Comparison of ENCODE assay signal across 8 cellular contexts in genomic region chr14:35878272-35879140, GRCh38. TPM values are rescaled to one million over a fixed set of nuclear protein-coding genes. Genes with fewer than 3 reads are reported as not detected.
DNase-seq lines count a peak whose midpoint lies in the region; ATAC-seq, FAIRE-seq and TF ChIP-seq lines count a peak whose summit lies in the region.

No MANE protein-coding gene starts in this region.

- peak; percentile 29 for FAIRE-seq in K562 (lab: Jason Lieb, UNC)

- no peak overlapping the region for H3K27ac ChIP-seq in K562 (ENCODE audit: extremely low read depth, low read depth, low read length)

- peak; percentile 56 for DNase-seq in AG04449 (ENCODE audit: low read depth, low spot score)
- peak; percentile 63 for DNase-seq in HT-29 (ENCODE audit: low spot score)
- DNase-seq in K562 (ENCODE audit: extremely low read depth in 1 of 4, low spot score in 3 of 4) = peak in 1 of 4 experiments; percentile 28
- peak; percentile 24 for DNase-seq in left kidney (ENCODE audit: low read depth, low spot score)
- DNase-seq in NCI-H2107 (lab: John Stamatoyannopoulos, UW) = no peak
- no peak for DNase-seq in NK-92 (lab: John Stamatoyannopoulos, UW; ENCODE audit: unreplicated experiment)

- no peaks in the 10 kb centered on the region for H4K20me1 ChIP-seq in K562 (replicated peaks; ENCODE audit: control insufficient read depth, insufficient read depth, low read length)

- H3K9me1 ChIP-seq in K562 (ENCODE audit: control insufficient read depth, insufficient read depth, low read length) = no peaks in the 10 kb centered on the region

- TF ChIP-seq RAD21 in K562 (CRISPR knock-in tag; conservative IDR thresholded peaks at IDR 0.05 in 1 of 2, IDR thresholded peaks at IDR 0.05 in 1 of 2) = no peak

- ATAC-seq in K562 (peak; percentile 50; the same call in 1 of the 3 replicates), GM18520 (IDR thresholded peaks at IDR 0.05; ENCODE audit: unreplicated experiment) (no peak), HG02852 (IDR thresholded peaks at IDR 0.05; ENCODE audit: unreplicated experiment) (no peak)

- no peaks in the 10 kb centered on the region for H3K9me3 ChIP-seq in K562 (replicated peaks; ENCODE audit: control insufficient read depth, insufficient read depth, low read depth, low read length)

- TF ChIP-seq CTCF in AG04449 (IDR thresholded peaks at IDR 0.05; ENCODE audit: insufficient read depth, low read length, missing control alignments) = no peak
- TF ChIP-seq CTCF in K562 (IDR thresholded peaks at IDR 0.05 in 2 of 3, conservative IDR thresholded peaks at IDR 0.05 in 1 of 3; ENCODE audit: insufficient read depth in 2 of 3, low read depth in 1 of 3, low read length in 3 of 3) = no peak

- intact Hi-C loops in K562 (cut with micrococcal nuclease) = loop anchor here (2.0 kb wide), 1 partner anchor 190 kb away; no protein-coding TSS in a partner anchor

- H3K4me3 ChIP-seq in AG04449 (ENCODE audit: low read depth, low read length) (no peak overlapping the region; the same call in 1 of the 2 replicates), K562 (no peak overlapping the region)

- CTCF ChIA-PET in AG04449 (lab: Yijun Ruan, JAX) (interaction anchor here (0.9 to 1.7 kb wide), 5 partner anchors 22 to 496 kb away, joined by 3 to 7 read pairs (median 3); no protein-coding TSS in a partner anchor), K562 (lab: Yijun Ruan, JAX; ENCODE audit: low intra/inter-chr PET ratio) (no interaction called here)

- no peak for TF ChIP-seq EP300 in K562 (IDR thresholded peaks at IDR 0.05; ENCODE audit: low read length)

- no peaks in the 10 kb centered on the region for H3K27me3 ChIP-seq in K562 (ENCODE audit: control insufficient read depth in 2 of 2, insufficient read depth in 2 of 2, low read length in 2 of 2)

- no TSS peak for BruUV-seq in K562 (replicated peaks; lab: Mats Ljungman, UMichigan)

- no peak overlapping the region for H3K9ac ChIP-seq in K562 (ENCODE audit: insufficient read depth in 1 of 2, low read depth in 2 of 2, low read length in 2 of 2)

- in situ Hi-C loops in K562 (cut with MboI) = no loop called here

- H2AFZ ChIP-seq in K562 (ENCODE audit: low read depth, low read length) = peak overlapping the region; percentile 45; the same call in 1 of the 2 replicates

- H3K79me2 ChIP-seq in K562 (ENCODE audit: control insufficient read depth, insufficient read depth, low read length) = no peaks in the 10 kb centered on the region

- H3K4me2 ChIP-seq in K562 (ENCODE audit: insufficient read depth, low read length) = no peak overlapping the region; the same call in 1 of the 2 replicates

- WGBS in K562 (ENCODE audit: insufficient coverage, low coverage, missing lambda C conversion rate) = 12% methylated on average over 9 of the region's 9 CpGs

- POLR2A ChIA-PET in AG04449 (lab: Yijun Ruan, JAX) = no interaction called here
- POLR2A ChIA-PET in K562 (lab: Yijun Ruan, JAX) = interaction anchor here (1.4 kb wide), 1 partner anchor 17 kb away, joined by 3 read pairs; no protein-coding TSS in a partner anchor

- H3K36me3 ChIP-seq in K562 (ENCODE audit: control insufficient read depth, insufficient read depth, low read length) = no peaks in the 10 kb centered on the region

- no peak for TF ChIP-seq POLR2A in K562 (conservative IDR thresholded peaks at IDR 0.05)

- peaks cover 0 to 9% of the 10 kb centered on the region in 2 experiments; a peak in 2 of 5 replicates for H3K4me1 ChIP-seq in K562 (replicated peaks in 1 of 2; ENCODE audit: control insufficient read depth in 2 of 2, insufficient read depth in 2 of 2, low read length in 2 of 2)

TF ChIP-seq in K562, 482 proteins besides CTCF, POLR2A, EP300 and RAD21:
- peak; percentile 84 for TF ChIP-seq ZBTB40 (IDR thresholded peaks at IDR 0.05)
- no peak for TF ChIP-seq ZBTB40 (CRISPR knock-in tag; IDR thresholded peaks at IDR 0.05)
- no peak for TF ChIP-seq PPARD (CRISPR knock-in tag; IDR thresholded peaks at IDR 0.05)

RNA-seq across cellular contexts. Expression of gene BRMS1L, which starts 52.4 kb away (rescaled TPM):
- 0.91 and 2.9 TPM in 2 replicates for total RNA-seq in HT-29 (2014; rRNA removed; shearing (Covaris generic))
- 2.5 and 12.8 TPM in 2 replicates for total RNA-seq in K562 (2011; cell fraction: chromatin; rRNA removed; ENCODE audit: low replicate concordance)
- 0.50 and 1.1 TPM in 2 replicates for total RNA-seq in K562 (2011; cell fraction: nucleolus; rRNA removed)
- 2.1 and 5.7 TPM in 2 replicates for total RNA-seq in K562 (2011; cell fraction: nucleoplasm; rRNA removed)
- total RNA-seq in K562 (2014; rRNA removed) = 1.2 and 1.3 TPM in 2 replicates
- total RNA-seq in K562 (2014; rRNA removed; fragmentation: Illumina TruSeq; extraction: Trizol) = 3.6 and 4.5 TPM in 2 replicates
- total RNA-seq in K562 (2015; rRNA removed; fragmentation: Illumina TruSeq; extraction: Trizol) = 4.1 and 4.2 TPM in 2 replicates
- total RNA-seq in K562 (2021) = 2.6 and 4.7 TPM in 2 replicates
- polyA plus RNA-seq in K562 (2011; rRNA removed) = 3.2 and 4.7 TPM in 2 replicates
- 0.30 and 0.80 TPM in 2 replicates for polyA plus RNA-seq in K562 (2011; cell fraction: cytosol; rRNA removed)
- 1.7 and 3.3 TPM in 2 replicates for polyA plus RNA-seq in K562 (2011; cell fraction: nucleus; rRNA removed)
- polyA plus RNA-seq in K562 (2012) = 2.0 and 3.7 TPM in 2 replicates
- polyA plus RNA-seq in K562 (2014; fragmentation: Illumina TruSeq; extraction: Trizol) = 3.3 and 3.5 TPM in 2 replicates
- 1 to 10 TPM; 1.4 to 2.0 TPM for polyA plus RNA-seq in K562 (2014; fragmentation: Nextera tagmentation; extraction: Ambion mirVana)
- 3.5 and 4.0 TPM in 2 replicates for polyA plus RNA-seq in K562 (2014; rRNA removed)
- polyA minus RNA-seq in K562 (2011; rRNA and poly(A)+ RNA removed) = 3.0 and 3.6 TPM in 2 replicates
- 1.7 and 4.0 TPM in 2 replicates for polyA minus RNA-seq in K562 (2011; cell fraction: cytosol; rRNA and poly(A)+ RNA removed)
- 2.6 and 4.1 TPM in 2 replicates for polyA minus RNA-seq in K562 (2011; cell fraction: nucleus; rRNA and poly(A)+ RNA removed)

Comparison
In these comparisons a context has a peak if more than half of its experiments do, and no peak if none do; other contexts are left out.
1. DNase-seq: peak in AG04449 (single experiment), HT-29 (single experiment) and left kidney (single experiment); none in NCI-H2107 (single experiment) and NK-92 (single experiment).